20 cellular contexts compared by ENCODE assay signal in the genomic region with DNA sequence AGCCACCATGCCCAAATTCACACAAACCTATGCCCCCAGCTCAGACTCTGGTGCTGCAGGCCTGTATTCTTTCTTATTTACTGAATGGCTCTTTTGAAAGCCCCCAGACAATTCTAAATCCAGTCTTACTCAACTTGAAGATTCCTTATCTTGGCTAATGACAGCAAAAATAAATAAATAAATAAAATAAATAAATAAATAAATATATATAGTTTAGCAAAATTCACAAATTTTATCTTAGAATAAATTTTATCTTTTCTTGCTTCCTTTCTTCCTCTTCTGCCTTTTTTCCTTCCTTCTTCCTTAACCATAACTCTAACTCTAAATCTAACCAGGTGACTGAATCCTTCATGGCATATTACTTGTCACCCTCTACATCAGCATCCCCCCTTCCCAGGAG. TPM values are rescaled to one million over a fixed set of nuclear protein-coding genes. Genes with fewer than 3 reads are reported as not detected.
DNase-seq lines count a peak whose midpoint lies in the region; ATAC-seq and TF ChIP-seq lines count a peak whose summit lies in the region.
"Had no signal": no experiment of that assay in that cellular context is flagged by ENCODE, and none has a peak within 500 bp of the region (broad histone marks: within the 10 kb centered on the region; RNA-seq: fewer than 3 reads in every experiment).

No MANE protein-coding gene starts in this region.

- H3K4me1 ChIP-seq in HEK293 (ENCODE audit: control insufficient read depth, insufficient read depth, low read length), result peaks cover 19% of the 10 kb centered on the region

- H3K9me3 Mint-ChIP-seq in CD4-positive, alpha-beta T cell, result no peaks in the 10 kb centered on the region
- no peaks in the 10 kb centered on the region for H3K9me3 Mint-ChIP-seq in WTC11
- no peaks in the 10 kb centered on the region for H3K9me3 Mint-ChIP-seq in stimulated activated memory B cell treated with anti-CD40 and anti-IgM and Interleukin-4, amounts not matched to agents 10 μg/mL and 1 μg/mL and 100 μg/mL, for 72 hours

- H3K27me3 Mint-ChIP-seq in CD4-positive, alpha-beta T cell, result no peaks in the 10 kb centered on the region
- peaks cover 98% of the 10 kb centered on the region for H3K27me3 Mint-ChIP-seq in WTC11 (ENCODE audit: low read depth)
- no peaks in the 10 kb centered on the region for H3K27me3 Mint-ChIP-seq in stimulated activated memory B cell treated with anti-CD40 and anti-IgM and Interleukin-4, amounts not matched to agents 10 μg/mL and 1 μg/mL and 100 μg/mL, for 72 hours

- CTCF ChIA-PET in CD4-positive, alpha-beta T cell (lab: Charles Lee), result interaction anchor here (1.2 to 11.0 kb wide), 4 partner anchors 20 to 101 kb away, joined by 3 to 179 read pairs (median 3); partner anchors contain the start of gene ANXA2R
- CTCF ChIA-PET in HEK293 (lab: Yijun Ruan, JAX), result no interaction called here
- CTCF ChIA-PET in WTC11 (lab: Charles Lee), result no interaction called here

- no peak overlapping the region for H3K27ac ChIP-seq in CD4-positive, alpha-beta T cell (ENCODE audit: low read depth, low read length)
- no peak overlapping the region for H3K27ac ChIP-seq in HEK293 (ENCODE audit: extremely low read depth, low read depth, low read length)

- in situ Hi-C loops in GM13976 (cut with MboI; ENCODE audit: low sequenced_read_pairs, unreplicated experiment), result no loop called here

- POLR2A ChIA-PET in CD4-positive, alpha-beta T cell (lab: Charles Lee), result interaction anchor here (10.1 to 15.6 kb wide), 3 partner anchors 21 to 52 kb away, joined by 398 to 1378 read pairs (median 1251); partner anchors contain the start of gene ANXA2R
- POLR2A ChIA-PET in HEK293 (lab: Yijun Ruan, JAX) (no interaction called here), WTC11 (lab: Charles Lee) (no interaction called here)

- H3K36me3 ChIP-seq in HEK293 (ENCODE audit: control insufficient read depth in 2 of 2, insufficient read depth in 1 of 2, low read length in 2 of 2), result no peaks in the 10 kb centered on the region

- H3K27me3 ChIP-seq in CD4-positive, alpha-beta T cell (ENCODE audit: control insufficient read depth, insufficient read depth, low read length), result no peaks in the 10 kb centered on the region

- peak overlapping the region; percentile 100 for H3K27ac Mint-ChIP-seq in CD4-positive, alpha-beta T cell
- no peak overlapping the region for H3K27ac Mint-ChIP-seq in WTC11
- peak overlapping the region; percentile 30 for H3K27ac Mint-ChIP-seq in stimulated activated memory B cell treated with anti-CD40 and anti-IgM and Interleukin-4, amounts not matched to agents 10 μg/mL and 1 μg/mL and 100 μg/mL, for 72 hours

- no peak for DNase-seq in CD4-positive, alpha-beta T cell
- no peak for DNase-seq in WTC11 (ENCODE audit: low spot score)
- DNase-seq in AG20443 (ENCODE audit: low spot score), result no peak
- DNase-seq in GM13976 (ENCODE audit: low spot score), result no peak
- DNase-seq: HCEC 1CT; KBM-7; NCI-H1417; NCI-H187; NCI-H2107; NCI-H510A; NCI-H748 treated with DMSO at 0.1 percent for 48 hours; NK-92 treated with Interleukin-12 subunit alpha and Interleukin-12 subunit beta, amount 100 ng/mL, for 24 hours; OCI-M1; RPMI8226; SHP77 treated with DMSO at 0.1 percent for 48 hours; SK-N-SH had no signal

- H3K4me3 Mint-ChIP-seq in CD4-positive, alpha-beta T cell, result peak overlapping the region; percentile 99
- H3K4me3 Mint-ChIP-seq in WTC11, result no peak overlapping the region
- H3K4me3 Mint-ChIP-seq in stimulated activated memory B cell treated with anti-CD40 and anti-IgM and Interleukin-4, amounts not matched to agents 10 μg/mL and 1 μg/mL and 100 μg/mL, for 72 hours, result no peak overlapping the region

- no peak for ATAC-seq in CD4-positive, alpha-beta T cell (ENCODE audit: poor library complexity)
- ATAC-seq in WTC11, result no peak
- ATAC-seq in stimulated activated memory B cell treated with anti-CD40 and anti-IgM and Interleukin-4, amounts not matched to agents 10 μg/mL and 1 μg/mL and 100 μg/mL, for 72 hours, result no peak
- ATAC-seq in HG03460 (IDR thresholded peaks at IDR 0.05; ENCODE audit: unreplicated experiment), result no peak
- ATAC-seq: HepG2 had no signal

- no peak overlapping the region for H3K4me3 ChIP-seq in HEK293 (ENCODE audit: low read depth, low read length)

- H3K9me3 ChIP-seq in CD4-positive, alpha-beta T cell (ENCODE audit: control insufficient read depth, low read length), result no peaks in the 10 kb centered on the region
- no peaks in the 10 kb centered on the region for H3K9me3 ChIP-seq in HEK293 (ENCODE audit: control insufficient read depth, insufficient read depth, low read depth, low read length)
- H3K9me3 ChIP-seq: SK-N-SH had no signal

- intact Hi-C loops in CD4-positive, alpha-beta T cell (cut with DNase I, micrococcal nuclease), result no loop called here

- peaks cover 33% of the 10 kb centered on the region for H3K36me3 Mint-ChIP-seq in CD4-positive, alpha-beta T cell (ENCODE audit: low read depth)
- no peaks in the 10 kb centered on the region for H3K36me3 Mint-ChIP-seq in WTC11
- H3K36me3 Mint-ChIP-seq in stimulated activated memory B cell treated with anti-CD40 and anti-IgM and Interleukin-4, amounts not matched to agents 10 μg/mL and 1 μg/mL and 100 μg/mL, for 72 hours, result peaks cover 4% of the 10 kb centered on the region

- H3K4me1 Mint-ChIP-seq in CD4-positive, alpha-beta T cell (ENCODE audit: low read depth), result peaks cover 62% of the 10 kb centered on the region
- H3K4me1 Mint-ChIP-seq in WTC11, result peaks cover 52% of the 10 kb centered on the region
- peaks cover 55% of the 10 kb centered on the region for H3K4me1 Mint-ChIP-seq in stimulated activated memory B cell treated with anti-CD40 and anti-IgM and Interleukin-4, amounts not matched to agents 10 μg/mL and 1 μg/mL and 100 μg/mL, for 72 hours

- no peak for TF ChIP-seq CTCF in CD4-positive, alpha-beta T cell (IDR thresholded peaks at IDR 0.05)
- TF ChIP-seq CTCF in HEK293 (tag by site-specific recombination; IDR thresholded peaks at IDR 0.05) (no peak), WTC11 (IDR thresholded peaks at IDR 0.05) (no peak), GM13976 (IDR thresholded peaks at IDR 0.05; ENCODE audit: borderline replicate concordance, control extremely low read depth, extremely low read depth, insufficient read depth, missing control alignments) (no peak)

TF ChIP-seq in HEK293, 187 proteins besides CTCF, POLR2A, EP300 and RAD21 (continues in another document):
- TF ChIP-seq MYNN (tag by site-specific recombination; IDR thresholded peaks at IDR 0.05; ENCODE audit: borderline replicate concordance) (peak; percentile 51; the same call in 1 of the 2 replicates), KLF7 (tag by site-specific recombination; IDR thresholded peaks at IDR 0.05; ENCODE audit: borderline replicate concordance) (0 out of 2 replicates have a peak, but pooled peaks have one; percentile 33), ZNF664 (tag by site-specific recombination; IDR thresholded peaks at IDR 0.05) (peak; percentile 89), ZNF555 (tag by site-specific recombination; conservative IDR thresholded peaks at IDR 0.05) (peak; percentile 99), SCRT2 (tag by site-specific recombination; IDR thresholded peaks at IDR 0.05) (no peak), MZF1 (tag by site-specific recombination; IDR thresholded peaks at IDR 0.05; ENCODE audit: borderline replicate concordance) (peak; percentile 84; the same call in 1 of the 2 replicates), ZNF629 (tag by site-specific recombination; IDR thresholded peaks at IDR 0.05) (peak; percentile 78), ZNF354C (tag by site-specific recombination; IDR thresholded peaks at IDR 0.05; ENCODE audit: borderline replicate concordance, low read depth) (peak; percentile 84; the same call in 1 of the 2 replicates), ZNF544 (tag by site-specific recombination; IDR thresholded peaks at IDR 0.05) (no peak)

TF ChIP-seq in WTC11, 78 proteins besides CTCF, POLR2A, EP300 and RAD21:
- TF ChIP-seq HMGA2 (CRISPR knock-in tag; IDR thresholded peaks at IDR 0.05) (peak; percentile 35; the same call in 1 of the 2 replicates), E2F4 (CRISPR knock-in tag; IDR thresholded peaks at IDR 0.05; ENCODE audit: borderline replicate concordance, low read depth) (no peak), ELF4 (CRISPR knock-in tag; IDR thresholded peaks at IDR 0.05; ENCODE audit: low read depth) (no peak)
TF ChIP-seq in WTC11: peak in this region for 1.

RNA-seq across cellular contexts. Expression of gene ANXA2R, which starts 25.6 kb away (rescaled TPM):
- 10 to 100 TPM; 45.6 to 48.9 TPM for total RNA-seq in CD4-positive, alpha-beta T cell
- total RNA-seq in WTC11 (2021), result 0.72 to 1.1 TPM (median 0.96 TPM) in 3 replicates

Comparison
In these comparisons a context has a peak if more than half of its experiments do, and no peak if none do; other contexts are left out.
1. RNA of gene ANXA2R, which starts 25.6 kb away (total RNA-seq): 45.6 to 48.9 TPM in CD4-positive, alpha-beta T cell; 0.72 to 1.1 TPM in WTC11; every median in the first group is over 10 times any median in the second.